In genomic region chr11:117826832-117827231, GRCh38 we compare ENCODE assay signal across 25 cellular contexts. TPM values are rescaled to one million over a fixed set of nuclear protein-coding genes. Genes with fewer than 3 reads are reported as not detected.
DNase-seq lines count a peak whose midpoint lies in the region; ATAC-seq, FAIRE-seq and TF ChIP-seq lines count a peak whose summit lies in the region.
"Had no signal": no experiment of that assay in that cellular context is flagged by ENCODE, and none has a peak within 500 bp of the region (broad histone marks: within the 10 kb centered on the region; RNA-seq: fewer than 3 reads in every experiment).

No MANE protein-coding gene starts in this region.

- intact Hi-C loops in uterus (cut with DNase I; ENCODE audit: low total_unique reads): no loop called here

- no peak overlapping the region for H3K4me3 ChIP-seq in uterus
- H3K4me3 ChIP-seq: neural progenitor cell had no signal

- H3K27ac ChIP-seq in uterus: no peak overlapping the region
- H3K27ac ChIP-seq: HL-60, neural progenitor cell had no signal

- TF ChIP-seq POLR2A in uterus (IDR thresholded peaks at IDR 0.05): no peak

- TF ChIP-seq CTCF in uterus (IDR thresholded peaks at IDR 0.05): no peak

- H3K4me1 ChIP-seq in uterus: no peaks in the 10 kb centered on the region

- H3K9me3 ChIP-seq in uterus: no peaks in the 10 kb centered on the region
- H3K9me3 ChIP-seq: Caco-2 had no signal

- H3K27me3 ChIP-seq in uterus: no peaks in the 10 kb centered on the region
- H3K27me3 ChIP-seq: neural progenitor cell had no signal

- peak; percentile 45 for DNase-seq in activated effector memory CD4-positive, alpha-beta T cell treated with anti-CD3 and anti-CD28 coated beads, Interleukin-2, amount 50 U/mL, for 16 hours
- no peak for DNase-seq in activated effector memory CD4-positive, alpha-beta T cell treated with Interleukin-2 at 50 U/mL for 16 hours
- no peak for DNase-seq in RCC 7860 (ENCODE audit: low spot score)
- DNase-seq in left kidney (ENCODE audit: low read depth, low spot score): peak; percentile 51
- peak; percentile 1 to 8 for DNase-seq in uterus
- DNase-seq in cerebellar cortex (ENCODE audit: low spot score): no peak
- DNase-seq in NCI-H1436 treated with DMSO at 0.1 percent for 48 hours (lab: John Stamatoyannopoulos, UW): no peak
- DNase-seq: activated naive CD4-positive, alpha-beta T cell treated with anti-CD3 and anti-CD28 coated beads for 36 hours; foreskin fibroblast; GDM1; HCEC 1CT; hypothalamus; NCI-H1092; NCI-H2107; NCI-H526; stimulated activated CD4-positive, alpha-beta T cell treated with anti-CD3 and anti-CD28 coated beads, Interleukin-12 subunit alpha, Interleukin-12 subunit beta, amount 100 ng/mL, for 4 hours; T-helper 9 cell had no signal

- no peak for ATAC-seq in GM18870 (IDR thresholded peaks at IDR 0.05; ENCODE audit: unreplicated experiment)

- peak; percentile 61 for FAIRE-seq in RCC 7860 (lab: Jason Lieb, UNC)
- FAIRE-seq: astrocyte, endothelial cell of umbilical vein had no signal

- no peaks in the 10 kb centered on the region for H3K36me3 ChIP-seq in uterus
- H3K36me3 ChIP-seq: neural progenitor cell had no signal

RNA-seq across cellular contexts. Expression of gene FXYD2, which starts 2.3 kb away (rescaled TPM):
- total RNA-seq in uterus: 10 to 100 TPM in 1 of 4 donors, 1 to 10 TPM in 3; 2.1 to 36.4 (median 6.2) TPM
- total RNA-seq: astrocyte, OCI-LY7, SK-MEL-5 had no signal

RNA-seq across cellular contexts. Expression of gene DSCAML1, which starts 29.8 kb away (rescaled TPM):
- total RNA-seq in uterus: 10 to 100 TPM in 1 of 4 donors, 1 to 10 TPM in 2, under 1 TPM in 1; 0.29 to 29.1 (median 3.4) TPM
- total RNA-seq: Caco-2, endothelial cell of umbilical vein, OCI-LY7, SK-MEL-5 had no signal

RNA-seq across cellular contexts. Expression of gene FXYD6, which starts 49.6 kb away (rescaled TPM):
- total RNA-seq in uterus: 100 to 1,000 TPM in 3 of 4 donors, 10 to 100 TPM in 1; 85.3 to 307 (median 192) TPM
- total RNA-seq: activated naive CD4-positive, alpha-beta T cell treated with anti-CD3 and anti-CD28 coated beads for 36 hours; OCI-LY7 had no signal

Comparison
In these comparisons a context has a peak if more than half of its experiments do, and no peak if none do; other contexts are left out.
1. DNase-seq: peak in activated effector memory CD4-positive, alpha-beta T cell treated with anti-CD3 and anti-CD28 coated beads, Interleukin-2, amount 50 U/mL, for 16 hours (single experiment), left kidney (single experiment) and uterus (2 of 2); none in activated effector memory CD4-positive, alpha-beta T cell treated with Interleukin-2 at 50 U/mL for 16 hours (single experiment), RCC 7860 (single experiment), cerebellar cortex (single experiment) and NCI-H1436 treated with DMSO at 0.1 percent for 48 hours (single experiment).